Comparison of ENCODE assay signal across 17 cellular contexts in the genomic region with DNA sequence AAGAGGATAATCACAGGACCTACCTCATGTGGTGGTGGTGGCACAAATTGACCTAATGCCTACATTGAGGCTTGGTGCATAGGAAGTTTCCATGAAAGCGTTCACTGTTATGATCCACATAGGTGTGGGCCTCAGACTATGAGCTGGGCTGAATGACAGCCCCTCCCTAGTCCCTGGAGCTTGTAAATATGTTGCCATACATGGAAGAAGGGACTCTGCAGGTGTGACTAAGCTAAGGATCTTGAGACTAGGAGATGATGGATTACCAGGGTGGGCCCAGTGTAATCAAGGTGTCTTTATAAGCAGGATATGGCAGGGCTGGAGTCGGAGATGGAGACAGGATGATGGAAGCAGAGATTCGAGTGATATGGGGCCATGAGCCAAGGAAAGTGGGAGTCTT. TPM values are rescaled to one million over a fixed set of nuclear protein-coding genes. Genes with fewer than 3 reads are reported as not detected.
"Had no signal": no experiment of that assay in that cellular context is flagged by ENCODE, and none has a peak within 500 bp of the region (broad histone marks: within the 10 kb centered on the region; RNA-seq: fewer than 3 reads in every experiment).

No MANE protein-coding gene starts in this region.

- H3K9me3 Mint-ChIP-seq: effector memory CD8-positive, alpha-beta T cell had no signal

- H3K36me3 ChIP-seq: breast epithelium, stomach, upper lobe of left lung, WERI-Rb-1 had no signal

- H3K9me3 ChIP-seq: breast epithelium, stomach, upper lobe of left lung had no signal

- H3K27ac ChIP-seq: epithelial cell of prostate, WERI-Rb-1 had no signal

- H3K27ac Mint-ChIP-seq: activated naive CD4-positive, alpha-beta T cell treated with anti-CD3 and anti-CD28 coated beads for 36 hours; effector memory CD8-positive, alpha-beta T cell; nephron; progenitor cell of endocrine pancreas had no signal

- H3K4me3 Mint-ChIP-seq: activated naive CD4-positive, alpha-beta T cell treated with anti-CD3 and anti-CD28 coated beads for 36 hours; effector memory CD8-positive, alpha-beta T cell; nephron had no signal

- DNase-seq: activated CD4-positive, alpha-beta T cell treated with anti-CD3 and anti-CD28 coated beads for 1 hour; activated CD4-positive, alpha-beta T cell treated with anti-CD3 and anti-CD28 coated beads, Interleukin-2, amount 50 U/mL, for 48 hours; activated naive CD4-positive, alpha-beta T cell treated with anti-CD3 and anti-CD28 coated beads for 36 hours; activated T-cell treated with anti-CD3 and anti-CD28 coated beads, Interleukin-2, amount 50 U/mL, for 1 hour; cerebellar nuclear complex; dermis blood vessel endothelial cell; effector memory CD8-positive, alpha-beta T cell; foreskin fibroblast; mesendoderm; stimulated activated CD4-positive, alpha-beta T cell treated with anti-CD3 and anti-CD28 coated beads, Interleukin-2, amount 100 ng/mL, for 24 hours; stomach; upper lobe of left lung; WERI-Rb-1 had no signal

- ATAC-seq: effector memory CD8-positive, alpha-beta T cell had no signal

- H3K27me3 ChIP-seq: breast epithelium, stomach, upper lobe of left lung had no signal

- H3K4me3 ChIP-seq: breast epithelium, stomach, upper lobe of left lung had no signal

- H3K27me3 Mint-ChIP-seq: effector memory CD8-positive, alpha-beta T cell; progenitor cell of endocrine pancreas had no signal

RNA-seq across cellular contexts. Expression of a gene that starts 31.0 kb away (rescaled TPM):
- total RNA-seq: activated naive CD4-positive, alpha-beta T cell treated with anti-CD3 and anti-CD28 coated beads for 36 hours had no signal
